8 cellular contexts compared by ENCODE assay signal in genomic region chr4:183876268-183876934, GRCh38. TPM values are rescaled to one million over a fixed set of nuclear protein-coding genes. Genes with fewer than 3 reads are reported as not detected.
DNase-seq lines count a peak whose midpoint lies in the region; ATAC-seq and TF ChIP-seq lines count a peak whose summit lies in the region.

No MANE protein-coding gene starts in this region.

- H4K20me1 ChIP-seq in GM23338 (replicated peaks; ENCODE audit: insufficient read depth): no peaks in the 10 kb centered on the region

- POLR2A ChIA-PET in RWPE1 (lab: Yijun Ruan, JAX; ENCODE audit: low non-redundant PET): no interaction called here

- H3K9me3 Mint-ChIP-seq in GM23338: no peaks in the 10 kb centered on the region

- no peaks in the 10 kb centered on the region for H3K9me2 ChIP-seq in GM23338 (ENCODE audit: insufficient read depth)

- intact Hi-C loops in head of caudate nucleus (cut with DNase I): no loop called here
- intact Hi-C loops in sciatic nerve (cut with DNase I): no loop called here

- H3K79me2 ChIP-seq in GM23338 (replicated peaks; ENCODE audit: insufficient read depth): no peaks in the 10 kb centered on the region

- H3K4me3 ChIP-seq in GM23338: no peak overlapping the region

- in situ Hi-C loops in GM13976 (cut with MboI; ENCODE audit: low sequenced_read_pairs, unreplicated experiment): no loop called here

- H3K36me3 Mint-ChIP-seq in GM23338 (ENCODE audit: low read depth): no peaks in the 10 kb centered on the region

- peaks cover 11% of the 10 kb centered on the region for H3K4me1 ChIP-seq in GM23338 (ENCODE audit: insufficient read depth)

- TF ChIP-seq CTCF in GM23338 (conservative IDR thresholded peaks at IDR 0.05; ENCODE audit: low read depth in 2 of 2) (no peak), RWPE1 (conservative IDR thresholded peaks at IDR 0.05; ENCODE audit: low read depth) (no peak), GM13976 (IDR thresholded peaks at IDR 0.05; ENCODE audit: borderline replicate concordance, control extremely low read depth, extremely low read depth, insufficient read depth, missing control alignments) (no peak)

- no peaks in the 10 kb centered on the region for H3F3A ChIP-seq in GM23338 (replicated peaks; ENCODE audit: low read depth)

- H3K4me2 ChIP-seq in GM23338: no peak overlapping the region

- H3K27me3 ChIP-seq in GM23338 (ENCODE audit: insufficient read depth): no peaks in the 10 kb centered on the region

- CTCF ChIA-PET in RWPE1 (lab: Yijun Ruan, JAX): no interaction called here

- peaks cover 2% of the 10 kb centered on the region for H3K27me3 Mint-ChIP-seq in GM23338 (ENCODE audit: insufficient read depth, low read depth, poor library complexity)

- no peak overlapping the region for H3K4me3 Mint-ChIP-seq in GM23338

- ATAC-seq in GM23338 (peak; percentile 67), sciatic nerve (peak; percentile 76), HG03354 (IDR thresholded peaks at IDR 0.05; ENCODE audit: poor library complexity, severe bottlenecking, unreplicated experiment) (no peak), GM19467 (IDR thresholded peaks at IDR 0.05; ENCODE audit: unreplicated experiment) (no peak)

- H2AFZ ChIP-seq in GM23338: no peak overlapping the region

- H3K4me1 Mint-ChIP-seq in GM23338: peaks cover 10% of the 10 kb centered on the region; the same call in 2 of the 3 replicates

- H3K27ac Mint-ChIP-seq in GM23338: no peak overlapping the region

- H3K27ac ChIP-seq in GM23338 (ENCODE audit: low read depth) (no peak overlapping the region), RWPE1 (peak overlapping the region; percentile 70)

- DNase-seq in GM23338 (ENCODE audit: low spot score): no peak
- peak; percentile 55 for DNase-seq in RWPE1 (ENCODE audit: low spot score)
- peak in 38 of 42 donors; percentile 8 to 71 (median 40) for DNase-seq in head of caudate nucleus
- peak; percentile 78 for DNase-seq in sciatic nerve (ENCODE audit: low spot score)
- DNase-seq in activated naive CD4-positive, alpha-beta T cell (lab: John Stamatoyannopoulos, UW): no peak
- no peak for DNase-seq in GM13976 (ENCODE audit: low spot score)

- no peaks in the 10 kb centered on the region for H3K36me3 ChIP-seq in GM23338 (ENCODE audit: insufficient read depth)

TF ChIP-seq in GM23338, 12 proteins besides CTCF, POLR2A, EP300 and RAD21:
- TF ChIP-seq EZH2phosphoT487 (IDR thresholded peaks at IDR 0.05; ENCODE audit: unreplicated experiment) (no peak), NANOG (IDR thresholded peaks at IDR 0.05; ENCODE audit: borderline replicate concordance) (no peak)

RNA-seq across cellular contexts. Expression of gene STOX2, which starts 28.7 kb away (rescaled TPM):
- total RNA-seq in GM23338 (2014; rRNA removed; shearing (Covaris generic)): 19.8 TPM in 2 replicates
- polyA plus RNA-seq in GM23338 (2016; fragmentation: Nextera tagmentation; extraction: Ambion mirVana): 19.0 and 20.6 TPM in 2 replicates
- 19.2 TPM for total RNA-seq in sciatic nerve

Comparison
In these comparisons a context has a peak if more than half of its experiments do, and no peak if none do; other contexts are left out.
1. ATAC-seq: peak in GM23338 (single experiment) and sciatic nerve (single experiment); none in HG03354 (single experiment) and GM19467 (single experiment).
2. DNase-seq: peak in RWPE1 (single experiment), head of caudate nucleus (38 of 42) and sciatic nerve (single experiment); none in GM23338 (single experiment), activated naive CD4-positive, alpha-beta T cell (0 of 4) and GM13976 (single experiment).